In the genomic region with DNA sequence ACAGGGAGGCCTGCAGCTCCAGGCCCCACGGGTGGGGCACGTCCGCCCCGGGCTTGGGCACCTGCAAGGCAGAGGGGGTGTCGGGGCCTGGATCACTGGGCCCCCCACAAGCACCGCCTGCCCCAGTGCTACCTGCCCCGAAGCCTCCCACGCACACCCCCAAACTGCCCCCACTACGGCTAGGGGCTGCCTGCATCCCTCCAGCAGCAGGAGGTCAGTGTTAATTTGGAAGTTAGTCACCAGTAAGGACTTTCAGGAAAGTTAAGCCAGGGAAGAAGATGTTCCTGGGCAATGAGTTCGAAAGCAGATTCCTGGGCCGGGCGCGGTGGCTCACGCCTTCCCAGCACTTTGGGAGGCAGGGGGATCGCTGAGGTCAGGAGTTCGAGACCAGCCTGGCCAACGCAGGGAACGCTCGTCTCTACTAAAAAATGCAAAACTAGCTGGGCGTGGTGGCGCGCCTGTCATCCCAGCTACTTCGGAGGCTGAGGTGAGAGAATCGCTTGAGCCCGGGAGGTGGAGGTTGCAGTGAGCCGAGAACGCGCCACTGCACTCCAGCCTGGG, we compare ENCODE assay signal across 18 cellular contexts. TPM values are rescaled to one million over a fixed set of nuclear protein-coding genes. Genes with fewer than 3 reads are reported as not detected.
A peak's percentile ranks its signal among the peaks of the same experiment; 100 is the strongest.
DNase-seq lines count a peak whose midpoint lies in the region; ATAC-seq and TF ChIP-seq lines count a peak whose summit lies in the region.
"Had no signal": no experiment of that assay in that cellular context is flagged by ENCODE, and none has a peak within 500 bp of the region (broad histone marks: within the 10 kb centered on the region; RNA-seq: fewer than 3 reads in every experiment).

No MANE protein-coding gene starts in this region.

- no peaks in the 10 kb centered on the region for H3K9me3 ChIP-seq in mammary epithelial cell (replicated peaks; ENCODE audit: insufficient read depth, low read length)
- H3K9me3 ChIP-seq: MG63, thoracic aorta had no signal

- H3K27me3 Mint-ChIP-seq in activated T-cell treated with anti-CD3 and anti-CD28 coated beads, Interleukin-2, amount 50 U/mL, for 24 hours = no peaks in the 10 kb centered on the region
- no peaks in the 10 kb centered on the region for H3K27me3 Mint-ChIP-seq in central memory CD8-positive, alpha-beta T cell
- H3K27me3 Mint-ChIP-seq: activated CD4-positive, alpha-beta T cell treated with anti-CD3 and anti-CD28 coated beads for 36 hours had no signal

- CTCF ChIA-PET in mammary epithelial cell (lab: Charles Lee; ENCODE audit: low non-redundant PET) = no interaction called here

- H3K27ac Mint-ChIP-seq in activated T-cell treated with anti-CD3 and anti-CD28 coated beads, Interleukin-2, amount 50 U/mL, for 24 hours = peak overlapping the region; percentile 77
- peak overlapping the region; percentile 41 for H3K27ac Mint-ChIP-seq in central memory CD8-positive, alpha-beta T cell (ENCODE audit: low read depth)
- peak overlapping the region; percentile 72 for H3K27ac Mint-ChIP-seq in stimulated activated effector memory CD8-positive, alpha-beta T cell treated with anti-CD3 and anti-CD28 coated beads, Interleukin-12 subunit alpha, Interleukin-12 subunit beta, amount 100 ng/mL, for 72 hours
- H3K27ac Mint-ChIP-seq: activated CD4-positive, alpha-beta T cell treated with anti-CD3 and anti-CD28 coated beads for 36 hours had no signal

- no peak overlapping the region for H3K4me3 ChIP-seq in mammary epithelial cell (replicated peaks in 1 of 3; ENCODE audit: insufficient read depth in 1 of 3, low read depth in 2 of 3, low read length in 3 of 3)
- H3K4me3 ChIP-seq: hepatocyte, MG63, smooth muscle cell, thoracic aorta had no signal

- peaks cover 39% of the 10 kb centered on the region for H3K79me2 ChIP-seq in mammary epithelial cell (ENCODE audit: insufficient read depth, low read length)

- H3K9me3 Mint-ChIP-seq in activated T-cell treated with anti-CD3 and anti-CD28 coated beads, Interleukin-2, amount 50 U/mL, for 24 hours = no peaks in the 10 kb centered on the region
- H3K9me3 Mint-ChIP-seq in central memory CD8-positive, alpha-beta T cell = no peaks in the 10 kb centered on the region
- no peaks in the 10 kb centered on the region for H3K9me3 Mint-ChIP-seq in stimulated activated effector memory CD8-positive, alpha-beta T cell treated with anti-CD3 and anti-CD28 coated beads, Interleukin-12 subunit alpha, Interleukin-12 subunit beta, amount 100 ng/mL, for 72 hours
- H3K9me3 Mint-ChIP-seq: nephron had no signal

- intact Hi-C loops in mammary epithelial cell (cut with micrococcal nuclease) = no loop called here

- H3K4me1 ChIP-seq in mammary epithelial cell (ENCODE audit: insufficient read depth, low read length) = peaks cover 23% of the 10 kb centered on the region

- no peak overlapping the region for H3K4me3 Mint-ChIP-seq in activated T-cell treated with anti-CD3 and anti-CD28 coated beads, Interleukin-2, amount 50 U/mL, for 24 hours
- H3K4me3 Mint-ChIP-seq in central memory CD8-positive, alpha-beta T cell = peak overlapping the region; percentile 43
- H3K4me3 Mint-ChIP-seq in stimulated activated effector memory CD8-positive, alpha-beta T cell treated with anti-CD3 and anti-CD28 coated beads, Interleukin-12 subunit alpha, Interleukin-12 subunit beta, amount 100 ng/mL, for 72 hours = no peak overlapping the region
- H3K4me3 Mint-ChIP-seq: activated CD4-positive, alpha-beta T cell treated with anti-CD3 and anti-CD28 coated beads for 36 hours had no signal

- no peaks in the 10 kb centered on the region for H3K27me3 ChIP-seq in mammary epithelial cell (ENCODE audit: insufficient read depth, low read length)
- H3K27me3 ChIP-seq: hepatocyte, MG63 had no signal

- H3K36me3 Mint-ChIP-seq in activated T-cell treated with anti-CD3 and anti-CD28 coated beads, Interleukin-2, amount 50 U/mL, for 24 hours (ENCODE audit: low read depth) = peaks cover 38% of the 10 kb centered on the region
- H3K36me3 Mint-ChIP-seq in central memory CD8-positive, alpha-beta T cell (ENCODE audit: insufficient read depth) = peaks cover 68% of the 10 kb centered on the region
- H3K36me3 Mint-ChIP-seq in stimulated activated effector memory CD8-positive, alpha-beta T cell treated with anti-CD3 and anti-CD28 coated beads, Interleukin-12 subunit alpha, Interleukin-12 subunit beta, amount 100 ng/mL, for 72 hours = peaks cover 72% of the 10 kb centered on the region

- BruUV-seq in mammary epithelial cell (replicated peaks; lab: Mats Ljungman, UMichigan) = no TSS peak

- H3K4me1 Mint-ChIP-seq in activated T-cell treated with anti-CD3 and anti-CD28 coated beads, Interleukin-2, amount 50 U/mL, for 24 hours (ENCODE audit: low read depth) = peaks cover 31% of the 10 kb centered on the region
- peaks cover 24% of the 10 kb centered on the region for H3K4me1 Mint-ChIP-seq in central memory CD8-positive, alpha-beta T cell
- peaks cover 36% of the 10 kb centered on the region for H3K4me1 Mint-ChIP-seq in stimulated activated effector memory CD8-positive, alpha-beta T cell treated with anti-CD3 and anti-CD28 coated beads, Interleukin-12 subunit alpha, Interleukin-12 subunit beta, amount 100 ng/mL, for 72 hours

- no peak for ATAC-seq in central memory CD8-positive, alpha-beta T cell (replicated peaks; ENCODE audit: extremely low read depth, poor library complexity, severe bottlenecking)
- no peak for ATAC-seq in stimulated activated effector memory CD8-positive, alpha-beta T cell treated with anti-CD3 and anti-CD28 coated beads, Interleukin-12 subunit alpha, Interleukin-12 subunit beta, amount 100 ng/mL, for 72 hours
- ATAC-seq: activated CD4-positive, alpha-beta T cell treated with anti-CD3 and anti-CD28 coated beads for 36 hours; Panc1 had no signal

- no peak for DNase-seq in activated T-cell treated with anti-CD3 and anti-CD28 coated beads, Interleukin-2, amount 50 U/mL, for 24 hours
- DNase-seq in activated T-cell treated with anti-CD3 and anti-CD28 coated beads for 4 hours (no peak), mammary epithelial cell (no peak)
- DNase-seq in central memory CD8-positive, alpha-beta T cell (ENCODE audit: low spot score in 2 of 2) = no peak
- no peak for DNase-seq in stimulated activated effector memory CD8-positive, alpha-beta T cell treated with anti-CD3 and anti-CD28 coated beads, Interleukin-12 subunit alpha, Interleukin-12 subunit beta, amount 100 ng/mL, for 72 hours (ENCODE audit: low spot score in 2 of 2)
- DNase-seq in stimulated activated CD8-positive, alpha-beta memory T cell treated with anti-CD3 and anti-CD28 coated beads, Interleukin-4, amount 100 ng/mL, for 48 hours = no peak
- DNase-seq: activated CD4-positive, alpha-beta T cell treated with anti-CD3 and anti-CD28 coated beads for 36 hours; MG63; NCI-H1694 had no signal

- H2AFZ ChIP-seq in mammary epithelial cell (ENCODE audit: low read depth, low read length) = no peak overlapping the region
- H2AFZ ChIP-seq: hepatocyte had no signal

- 98% methylated on average over 18 of the region's 28 CpGs for WGBS in mammary epithelial cell (ENCODE audit: low coverage, missing lambda C conversion rate)

- no peak overlapping the region for H3K9ac ChIP-seq in mammary epithelial cell (ENCODE audit: insufficient read depth, low read length)

- dilution Hi-C loops in mammary epithelial cell (cut with HindIII; ENCODE audit: low sequenced_read_pairs) = loop anchor here (5.0 to 25.0 kb wide), 2 partner anchors 41 to 136 kb away; no protein-coding TSS in a partner anchor

- no peak overlapping the region for H3K27ac ChIP-seq in mammary epithelial cell (ENCODE audit: insufficient read depth, low read depth, low read length)
- H3K27ac ChIP-seq: hepatocyte, thoracic aorta had no signal

- H3K36me3 ChIP-seq in mammary epithelial cell (ENCODE audit: insufficient read depth, low read length) = peaks cover 6% of the 10 kb centered on the region

- no peak overlapping the region for H3K4me2 ChIP-seq in mammary epithelial cell (ENCODE audit: insufficient read depth, low read depth, low read length)
- H3K4me2 ChIP-seq: hepatocyte, smooth muscle cell had no signal

- in situ Hi-C loops in mammary epithelial cell (cut with MboI; ENCODE audit: low sequenced_read_pairs in 2 of 2) = no loop called here

- peaks cover 15% of the 10 kb centered on the region for H4K20me1 ChIP-seq in mammary epithelial cell (ENCODE audit: insufficient read depth, low read length)

- no peak for TF ChIP-seq CTCF in mammary epithelial cell (conservative IDR thresholded peaks at IDR 0.05 in 1 of 2, IDR thresholded peaks at IDR 0.05 in 1 of 2; ENCODE audit: extremely low read depth in 1 of 2, insufficient read depth in 1 of 2, low read depth in 1 of 2, low read length in 2 of 2)

RNA-seq across cellular contexts. Expression of a gene that starts 5.5 kb away (rescaled TPM):
- not detected for total RNA-seq in mammary epithelial cell
- not detected for polyA plus RNA-seq in mammary epithelial cell
- not detected for polyA minus RNA-seq in mammary epithelial cell
- total RNA-seq: activated CD4-positive, alpha-beta T cell treated with anti-CD3 and anti-CD28 coated beads for 36 hours; hepatocyte; pulmonary artery endothelial cell; smooth muscle cell had no signal
- polyA plus RNA-seq: BJ had no signal

RNA-seq across cellular contexts. Expression of a gene that starts 20.3 kb away (rescaled TPM):
- under 1 TPM in 1 of 2 donors, not detected in 1; 0.38 TPM for total RNA-seq in mammary epithelial cell
- not detected for polyA plus RNA-seq in mammary epithelial cell
- not detected for polyA minus RNA-seq in mammary epithelial cell
- total RNA-seq: A172, H4, smooth muscle cell, thoracic aorta had no signal
- polyA plus RNA-seq: BJ, smooth muscle cell had no signal

RNA-seq across cellular contexts. Expression of a gene that starts 27.4 kb away (rescaled TPM):
- 1 to 10 TPM; 1.2 to 3.1 TPM for total RNA-seq in mammary epithelial cell
- 0.23 TPM for polyA plus RNA-seq in mammary epithelial cell
- not detected for polyA minus RNA-seq in mammary epithelial cell

RNA-seq across cellular contexts. Expression of a gene that starts 31.4 kb away (rescaled TPM):
- total RNA-seq in mammary epithelial cell = not detected
- polyA plus RNA-seq in mammary epithelial cell = not detected
- polyA minus RNA-seq in mammary epithelial cell = not detected
- total RNA-seq: A172; activated CD4-positive, alpha-beta T cell treated with anti-CD3 and anti-CD28 coated beads for 36 hours; hepatocyte; pulmonary artery endothelial cell; smooth muscle cell had no signal
- polyA plus RNA-seq: BJ, hepatocyte had no signal

RNA-seq across cellular contexts. Expression of a gene that starts 39.9 kb away (rescaled TPM):
- 10 to 100 TPM; 21.0 to 68.9 TPM for total RNA-seq in mammary epithelial cell
- 30.5 TPM for polyA plus RNA-seq in mammary epithelial cell
- polyA minus RNA-seq in mammary epithelial cell = 19.9 TPM
